Comparison of ENCODE assay signal across 23 cellular contexts in genomic region chr4:6340446-6341015, GRCh38.
DNase-seq lines count a peak whose midpoint lies in the region; ATAC-seq and TF ChIP-seq lines count a peak whose summit lies in the region.
"Had no signal": no experiment of that assay in that cellular context is flagged by ENCODE, and none has a peak within 500 bp of the region (broad histone marks: within the 10 kb centered on the region; RNA-seq: fewer than 3 reads in every experiment).

No MANE protein-coding gene starts in this region.

- H2BK5ac ChIP-seq in H9 (ENCODE audit: insufficient read length, low read length): no peak overlapping the region

- no peaks in the 10 kb centered on the region for H3K79me2 ChIP-seq in H9 (ENCODE audit: insufficient read depth, low read length)

- H2BK20ac ChIP-seq in H9 (ENCODE audit: low read depth, low read length, poor library complexity, severe bottlenecking): no peak overlapping the region

- H3K79me1 ChIP-seq in H9 (ENCODE audit: insufficient read depth, low read depth, low read length, poor library complexity, severe bottlenecking): no peaks in the 10 kb centered on the region

- no peak overlapping the region for H3T11ph ChIP-seq in H9 (ENCODE audit: low read length)

- no peaks in the 10 kb centered on the region for H4K20me1 ChIP-seq in H9 (ENCODE audit: control insufficient read depth, insufficient read depth, insufficient read length)

- no peaks in the 10 kb centered on the region for H3K27me3 ChIP-seq in H9 (ENCODE audit: insufficient read depth, low read length)
- no peaks in the 10 kb centered on the region for H3K27me3 ChIP-seq in endodermal cell (ENCODE audit: control insufficient read depth, insufficient read depth, low read length, poor library complexity, severe bottlenecking)
- H3K27me3 ChIP-seq in spleen (replicated peaks in 1 of 7): peaks cover 0 to 61% (median 27%) of the 10 kb centered on the region in 7 donors
- no peaks in the 10 kb centered on the region for H3K27me3 ChIP-seq in WERI-Rb-1 (ENCODE audit: insufficient read depth, low read depth, severe bottlenecking)

- H2AK5ac ChIP-seq in H9 (ENCODE audit: insufficient read length, low read length): no peak overlapping the region

- no peak overlapping the region for H4K91ac ChIP-seq in H9 (ENCODE audit: insufficient read length, low read depth, low read length)

- peaks cover 3% of the 10 kb centered on the region for H3K23me2 ChIP-seq in H9 (ENCODE audit: insufficient read length, low read depth, low read length, poor library complexity, severe bottlenecking)

- no peak overlapping the region for H2BK12ac ChIP-seq in H9 (ENCODE audit: insufficient read length, low read depth, low read length)

- no peak for DNase-seq in activated CD8-positive, alpha-beta T cell treated with anti-CD3 and anti-CD28 coated beads, Interleukin-2, amount 10 ng/mL, durations not matched to agents 7 days and 5 days
- no peak for DNase-seq in activated CD8-positive, alpha-beta T cell treated with anti-CD3 and anti-CD28 coated beads for 36 hours
- DNase-seq in H9 (no peak), endodermal cell (no peak), spleen (peak; percentile 64), T1000 (lab: John Stamatoyannopoulos, UW) (no peak), WERI-Rb-1 (no peak)
- DNase-seq: ACHN; CD8-positive, alpha-beta T cell; DND-41; H7; HFFc6; Karpas-422; MV-4-11; NCI-H1105 treated with DMSO at 0.1 percent for 48 hours; NCI-H2029 treated with DMSO at 0.1 percent for 48 hours; NCI-H2171; NCI-H345; NCI-H524 treated with DMSO at 0.1 percent for 48 hours had no signal

- H3K36me3 Mint-ChIP-seq in activated CD8-positive, alpha-beta T cell treated with anti-CD3 and anti-CD28 coated beads, Interleukin-2, amount 10 ng/mL, durations not matched to agents 7 days and 5 days (ENCODE audit: low read depth): no peaks in the 10 kb centered on the region
- H3K36me3 Mint-ChIP-seq in activated CD8-positive, alpha-beta T cell treated with anti-CD3 and anti-CD28 coated beads for 36 hours (ENCODE audit: low read depth): no peaks in the 10 kb centered on the region
- H3K36me3 Mint-ChIP-seq in H9 (ENCODE audit: insufficient read depth in 1 of 3, low read depth in 3 of 3) (no peaks in the 10 kb centered on the region), endodermal cell (ENCODE audit: low read depth) (no peaks in the 10 kb centered on the region)
- H3K36me3 Mint-ChIP-seq: CD8-positive, alpha-beta T cell had no signal

- H3K4ac ChIP-seq in H9 (ENCODE audit: low read depth, low read length): no peak overlapping the region

- no peak overlapping the region for H4K8ac ChIP-seq in H9 (replicated peaks; ENCODE audit: insufficient read length, low read depth, low read length)

- H3K27ac ChIP-seq in H9 (ENCODE audit: insufficient read length, low read depth, low read length) (no peak overlapping the region), endodermal cell (ENCODE audit: low read depth, low read length) (no peak overlapping the region), spleen (no peak overlapping the region), WERI-Rb-1 (no peak overlapping the region)
- H3K27ac ChIP-seq: 22Rv1; BLaER1 treated with 17β-estradiol and CSF1 and Interleukin-3, amounts not matched to agents 10 nM and 100 nM had no signal

- peaks cover 25% of the 10 kb centered on the region for H3K4me1 Mint-ChIP-seq in activated CD8-positive, alpha-beta T cell treated with anti-CD3 and anti-CD28 coated beads, Interleukin-2, amount 10 ng/mL, durations not matched to agents 7 days and 5 days (ENCODE audit: low read depth)
- peaks cover 13% of the 10 kb centered on the region for H3K4me1 Mint-ChIP-seq in activated CD8-positive, alpha-beta T cell treated with anti-CD3 and anti-CD28 coated beads for 36 hours (ENCODE audit: low read depth)
- H3K4me1 Mint-ChIP-seq in H9: peaks cover 14 to 35% of the 10 kb centered on the region in 2 experiments
- H3K4me1 Mint-ChIP-seq in endodermal cell: peaks cover 15% of the 10 kb centered on the region

- H3K9me3 Mint-ChIP-seq in activated CD8-positive, alpha-beta T cell treated with anti-CD3 and anti-CD28 coated beads, Interleukin-2, amount 10 ng/mL, durations not matched to agents 7 days and 5 days (ENCODE audit: insufficient read depth): no peaks in the 10 kb centered on the region
- H3K9me3 Mint-ChIP-seq in activated CD8-positive, alpha-beta T cell treated with anti-CD3 and anti-CD28 coated beads for 36 hours: no peaks in the 10 kb centered on the region
- H3K9me3 Mint-ChIP-seq in H9: no peaks in the 10 kb centered on the region; a peak in 1 of 5 replicates
- no peaks in the 10 kb centered on the region for H3K9me3 Mint-ChIP-seq in endodermal cell
- H3K9me3 Mint-ChIP-seq: CD8-positive, alpha-beta T cell; HFFc6 had no signal

- H3K56ac ChIP-seq in H9 (ENCODE audit: insufficient read length, low read depth, low read length): no peak overlapping the region

- no peak overlapping the region for H3K4me3 Mint-ChIP-seq in activated CD8-positive, alpha-beta T cell treated with anti-CD3 and anti-CD28 coated beads, Interleukin-2, amount 10 ng/mL, durations not matched to agents 7 days and 5 days
- no peak overlapping the region for H3K4me3 Mint-ChIP-seq in activated CD8-positive, alpha-beta T cell treated with anti-CD3 and anti-CD28 coated beads for 36 hours
- H3K4me3 Mint-ChIP-seq in H9 (no peak overlapping the region), endodermal cell (no peak overlapping the region)
- H3K4me3 Mint-ChIP-seq: CD8-positive, alpha-beta T cell; HFFc6 had no signal

- no peak overlapping the region for H2AFZ ChIP-seq in H9 (ENCODE audit: low read length)

- intact Hi-C loops in activated CD8-positive, alpha-beta T cell treated with anti-CD3 and anti-CD28 coated beads for 36 hours (cut with micrococcal nuclease): no loop called here
- intact Hi-C loops in spleen (cut with DNase I; ENCODE audit: low total_unique reads): no loop called here

- no CpG with 5 or more reads among the region's 9 CpGs for WGBS in H9 (ENCODE audit: extremely low coverage, insufficient read length, low lambda C conversion rate)
- 69 to 75% methylated on average over 5 to 9 of the region's 9 CpGs for WGBS in endodermal cell (ENCODE audit: insufficient coverage in 1 of 2, insufficient read length in 1 of 2), 2 experiments
- WGBS in spleen, 5 donors: 64 to 75% (median 68%) methylated on average over 9 of the region's 9 CpGs

- no peak overlapping the region for H3K4me3 ChIP-seq in endodermal cell (ENCODE audit: low read length)
- H3K4me3 ChIP-seq in spleen: no peak overlapping the region
- H3K4me3 ChIP-seq in WERI-Rb-1 (ENCODE audit: low read depth, low read length): no peak overlapping the region
- H3K4me3 ChIP-seq: BLaER1 treated with 17β-estradiol and CSF1 and Interleukin-3, amounts not matched to agents 10 nM and 100 nM; GM12878 had no signal

- H3K36me3 ChIP-seq in endodermal cell (ENCODE audit: control insufficient read depth, insufficient read depth, low read length) (no peaks in the 10 kb centered on the region), spleen (no peaks in the 10 kb centered on the region), WERI-Rb-1 (no peaks in the 10 kb centered on the region)
- H3K36me3 ChIP-seq: BLaER1 treated with 17β-estradiol and CSF1 and Interleukin-3, amounts not matched to agents 10 nM and 100 nM had no signal

- TF ChIP-seq CTCF in activated CD8-positive, alpha-beta T cell treated with anti-CD3 and anti-CD28 coated beads for 36 hours (IDR thresholded peaks at IDR 0.05): no peak
- no peak for TF ChIP-seq CTCF in H9 (conservative IDR thresholded peaks at IDR 0.05)
- TF ChIP-seq CTCF in endodermal cell (conservative IDR thresholded peaks at IDR 0.05): no peak
- no peak for TF ChIP-seq CTCF in spleen (IDR thresholded peaks at IDR 0.05 in 8 of 11, conservative IDR thresholded peaks at IDR 0.05 in 3 of 11)
- TF ChIP-seq CTCF in WERI-Rb-1 (IDR thresholded peaks at IDR 0.05; ENCODE audit: low read depth, low read length): no peak

- no peak for ATAC-seq in activated CD8-positive, alpha-beta T cell treated with anti-CD3 and anti-CD28 coated beads, Interleukin-2, amount 10 ng/mL, durations not matched to agents 7 days and 5 days
- ATAC-seq in activated CD8-positive, alpha-beta T cell treated with anti-CD3 and anti-CD28 coated beads for 36 hours: no peak
- ATAC-seq in GM21576 (IDR thresholded peaks at IDR 0.05; ENCODE audit: unreplicated experiment): no peak
- ATAC-seq: CD8-positive, alpha-beta T cell; GM12878 had no signal

- H3K27ac Mint-ChIP-seq in activated CD8-positive, alpha-beta T cell treated with anti-CD3 and anti-CD28 coated beads, Interleukin-2, amount 10 ng/mL, durations not matched to agents 7 days and 5 days: peak overlapping the region; percentile 55
- H3K27ac Mint-ChIP-seq in activated CD8-positive, alpha-beta T cell treated with anti-CD3 and anti-CD28 coated beads for 36 hours: no peak overlapping the region
- H3K27ac Mint-ChIP-seq in H9 (0 out of 7 replicates have a peak overlapping the region, but pooled peaks of 1 of the 3 experiments have one; percentile 10), endodermal cell (peak overlapping the region; percentile 23)
- H3K27ac Mint-ChIP-seq: CD8-positive, alpha-beta T cell; HFFc6 had no signal

- H2BK15ac ChIP-seq in H9 (ENCODE audit: low read depth, low read length): no peak overlapping the region

- peaks cover 28% of the 10 kb centered on the region for H3K27me3 Mint-ChIP-seq in activated CD8-positive, alpha-beta T cell treated with anti-CD3 and anti-CD28 coated beads, Interleukin-2, amount 10 ng/mL, durations not matched to agents 7 days and 5 days (ENCODE audit: low read depth)
- peaks cover 36% of the 10 kb centered on the region for H3K27me3 Mint-ChIP-seq in activated CD8-positive, alpha-beta T cell treated with anti-CD3 and anti-CD28 coated beads for 36 hours
- H3K27me3 Mint-ChIP-seq in H9 (ENCODE audit: low read depth) (peaks cover 13% of the 10 kb centered on the region), endodermal cell (ENCODE audit: insufficient read depth) (no peaks in the 10 kb centered on the region)

- TF ChIP-seq POLR2A in spleen (IDR thresholded peaks at IDR 0.05): no peak

- peak overlapping the region; percentile 8; the same call in 1 of the 2 replicates for H3K14ac ChIP-seq in H9 (ENCODE audit: insufficient read depth, low read length)

- no peak overlapping the region for H4K5ac ChIP-seq in H9 (ENCODE audit: insufficient read length, low read depth, low read length)

- H3K4me1 ChIP-seq in H9 (ENCODE audit: insufficient read depth, low read length): no peaks in the 10 kb centered on the region; the same call in 1 of the 2 replicates
- no peaks in the 10 kb centered on the region for H3K4me1 ChIP-seq in endodermal cell (ENCODE audit: control insufficient read depth, insufficient read depth, low read length)
- H3K4me1 ChIP-seq in spleen: peaks cover 0 to 22% (median 12%) of the 10 kb centered on the region in 6 donors

- no peak overlapping the region for H3K18ac ChIP-seq in H9 (ENCODE audit: insufficient read length, low read depth, low read length)

- CTCF ChIA-PET in activated CD8-positive, alpha-beta T cell treated with anti-CD3 and anti-CD28 coated beads, Interleukin-2, amount 10 ng/mL, durations not matched to agents 7 days and 5 days (lab: Charles Lee): no interaction called here
- CTCF ChIA-PET in activated CD8-positive, alpha-beta T cell treated with anti-CD3 and anti-CD28 coated beads for 36 hours (lab: Charles Lee): interaction anchor here (1.2 to 3.1 kb wide), 2 partner anchors 9 to 342 kb away, joined by 4 to 13 read pairs; no protein-coding TSS in a partner anchor

- no peak overlapping the region for H3K23ac ChIP-seq in H9 (ENCODE audit: insufficient read length, low read depth, low read length)

- POLR2A ChIA-PET in activated CD8-positive, alpha-beta T cell treated with anti-CD3 and anti-CD28 coated beads, Interleukin-2, amount 10 ng/mL, durations not matched to agents 7 days and 5 days (lab: Charles Lee): no interaction called here
- POLR2A ChIA-PET in activated CD8-positive, alpha-beta T cell treated with anti-CD3 and anti-CD28 coated beads for 36 hours (lab: Charles Lee): no interaction called here

- no peak overlapping the region for H3K9ac ChIP-seq in H9 (ENCODE audit: extremely low read depth, insufficient read length, low read length)
- no peak overlapping the region for H3K9ac ChIP-seq in endodermal cell (ENCODE audit: extremely low read depth, low read length, poor library complexity, severe bottlenecking)
- H3K9ac ChIP-seq: BLaER1 treated with 17β-estradiol and CSF1 and Interleukin-3, amounts not matched to agents 10 nM and 100 nM had no signal

- H3K9me3 ChIP-seq in H9 (ENCODE audit: control insufficient read depth, low read depth, low read length) (no peaks in the 10 kb centered on the region), endodermal cell (ENCODE audit: control insufficient read depth, low read length) (no peaks in the 10 kb centered on the region), spleen (peaks cover 0 to 6% (median 0%) of the 10 kb centered on the region in 8 donors), WERI-Rb-1 (ENCODE audit: severe bottlenecking) (peaks cover 4% of the 10 kb centered on the region)

- no peak overlapping the region for H3K4me2 ChIP-seq in H9 (ENCODE audit: insufficient read depth, insufficient read length, low read length)

- no peak overlapping the region for H2BK120ac ChIP-seq in H9 (ENCODE audit: low read depth, low read length, poor library complexity, severe bottlenecking)
